ENCODE assay signal across 20 cellular contexts in the genomic region with DNA sequence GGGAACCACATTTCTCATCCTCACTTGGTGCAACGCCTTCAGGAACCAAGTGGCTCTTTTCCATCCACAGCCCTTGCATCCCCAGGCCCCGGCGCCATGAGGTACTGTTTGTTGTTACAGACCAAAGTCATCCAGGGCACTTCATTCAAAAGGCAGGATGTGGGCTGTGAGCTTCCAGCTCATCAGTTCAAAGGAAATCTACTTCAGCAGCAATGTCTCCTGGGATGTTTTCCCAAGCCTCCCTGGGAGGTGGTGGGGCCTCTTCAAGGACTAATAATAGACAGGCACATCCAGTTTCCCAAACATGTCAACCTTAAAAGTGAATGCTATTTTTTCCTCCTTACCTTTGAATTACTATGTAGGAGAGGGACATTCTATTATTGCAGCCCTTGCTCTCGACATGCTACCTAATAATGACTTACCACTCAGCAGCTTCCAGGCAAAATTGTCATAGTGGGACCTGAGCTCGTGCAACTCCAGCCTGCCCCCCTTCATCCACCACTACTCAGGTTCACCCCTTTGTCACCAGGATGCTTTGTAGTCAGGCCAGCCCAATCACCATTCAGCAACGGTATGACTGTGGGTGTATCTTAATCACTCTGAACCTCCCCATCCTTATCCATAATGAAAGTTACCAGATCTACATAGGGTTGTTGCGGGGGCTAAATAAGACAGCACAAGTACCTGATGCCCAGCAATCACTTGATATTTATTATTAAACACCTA. TPM values are rescaled to one million over a fixed set of nuclear protein-coding genes. Genes with fewer than 3 reads are reported as not detected.
DNase-seq lines count a peak whose midpoint lies in the region; ATAC-seq and TF ChIP-seq lines count a peak whose summit lies in the region.
"Had no signal": no experiment of that assay in that cellular context is flagged by ENCODE, and none has a peak within 500 bp of the region (broad histone marks: within the 10 kb centered on the region; RNA-seq: fewer than 3 reads in every experiment).

No MANE protein-coding gene starts in this region.

- H3K9me3 Mint-ChIP-seq in activated naive CD4-positive, alpha-beta T cell treated with anti-CD3 and anti-CD28 coated beads, Interleukin-2, amount 10 ng/mL, durations not matched to agents 7 days and 5 days: peaks cover 18% of the 10 kb centered on the region
- H3K9me3 Mint-ChIP-seq in activated T-cell treated with anti-CD3 and anti-CD28 coated beads, Interleukin-2, amount 50 U/mL, for 72 hours: peaks cover 3 to 4% of the 10 kb centered on the region in 2 donors
- no peaks in the 10 kb centered on the region for H3K9me3 Mint-ChIP-seq in natural killer cell

- H3K27me3 Mint-ChIP-seq in activated naive CD4-positive, alpha-beta T cell treated with anti-CD3 and anti-CD28 coated beads, Interleukin-2, amount 10 ng/mL, durations not matched to agents 7 days and 5 days: peaks cover 4% of the 10 kb centered on the region
- no peaks in the 10 kb centered on the region for H3K27me3 Mint-ChIP-seq in activated T-cell treated with anti-CD3 and anti-CD28 coated beads, Interleukin-2, amount 50 U/mL, for 72 hours (ENCODE audit: low read depth)
- no peaks in the 10 kb centered on the region for H3K27me3 Mint-ChIP-seq in natural killer cell (ENCODE audit: low read depth in 2 of 2)
- H3K27me3 Mint-ChIP-seq: activated CD8-positive, alpha-beta memory T cell treated with anti-CD3 and anti-CD28 coated beads, Interleukin-2, amount 10 ng/mL, durations not matched to agents 7 days and 5 days had no signal

- peaks cover 27% of the 10 kb centered on the region for H3K36me3 Mint-ChIP-seq in activated naive CD4-positive, alpha-beta T cell treated with anti-CD3 and anti-CD28 coated beads, Interleukin-2, amount 10 ng/mL, durations not matched to agents 7 days and 5 days
- peaks cover 11 to 18% of the 10 kb centered on the region in 2 donors for H3K36me3 Mint-ChIP-seq in activated T-cell treated with anti-CD3 and anti-CD28 coated beads, Interleukin-2, amount 50 U/mL, for 72 hours (ENCODE audit: insufficient read depth in 2 of 2)
- peaks cover 15% of the 10 kb centered on the region for H3K36me3 Mint-ChIP-seq in natural killer cell

- no peak overlapping the region for H3K27ac Mint-ChIP-seq in activated naive CD4-positive, alpha-beta T cell treated with anti-CD3 and anti-CD28 coated beads, Interleukin-2, amount 10 ng/mL, durations not matched to agents 7 days and 5 days
- no peak overlapping the region for H3K27ac Mint-ChIP-seq in activated T-cell treated with anti-CD3 and anti-CD28 coated beads, Interleukin-2, amount 50 U/mL, for 72 hours
- H3K27ac Mint-ChIP-seq in natural killer cell: no peak overlapping the region
- H3K27ac Mint-ChIP-seq: activated CD8-positive, alpha-beta memory T cell treated with anti-CD3 and anti-CD28 coated beads, Interleukin-2, amount 10 ng/mL, durations not matched to agents 7 days and 5 days had no signal

- peak overlapping the region; percentile 8 for H3K4me3 Mint-ChIP-seq in activated naive CD4-positive, alpha-beta T cell treated with anti-CD3 and anti-CD28 coated beads, Interleukin-2, amount 10 ng/mL, durations not matched to agents 7 days and 5 days
- H3K4me3 Mint-ChIP-seq in activated T-cell treated with anti-CD3 and anti-CD28 coated beads, Interleukin-2, amount 50 U/mL, for 72 hours: peak overlapping the region in 1 of 2 donors; percentile 95
- H3K4me3 Mint-ChIP-seq in natural killer cell: peak overlapping the region; percentile 33

- no peak for TF ChIP-seq CTCF in natural killer cell (IDR thresholded peaks at IDR 0.05)

- CTCF ChIA-PET in activated naive CD4-positive, alpha-beta T cell treated with anti-CD3 and anti-CD28 coated beads, Interleukin-2, amount 10 ng/mL, durations not matched to agents 7 days and 5 days (lab: Charles Lee): interaction anchor here (1.4 to 3.2 kb wide), 2 partner anchors 31 to 176 kb away, joined by 8 read pairs; no protein-coding TSS in a partner anchor

- peak; percentile 42 for DNase-seq in activated naive CD4-positive, alpha-beta T cell treated with anti-CD3 and anti-CD28 coated beads, Interleukin-2, amount 10 ng/mL, durations not matched to agents 7 days and 5 days
- no peak for DNase-seq in activated naive CD4-positive, alpha-beta T cell (lab: John Stamatoyannopoulos, UW)
- DNase-seq in Daoy (ENCODE audit: low read depth) (peak; percentile 68), natural killer cell (no peak), DMS 273 (lab: John Stamatoyannopoulos, UW; ENCODE audit: unreplicated experiment) (no peak)
- peak; percentile 41 to 45 for DNase-seq in activated T-cell treated with anti-CD3 and anti-CD28 coated beads, Interleukin-2, amount 50 U/mL, for 72 hours
- DNase-seq: activated CD8-positive, alpha-beta memory T cell treated with anti-CD3 and anti-CD28 coated beads, Interleukin-2, amount 10 ng/mL, durations not matched to agents 7 days and 5 days; GF-D8; HCEC 1CT; hippocampal formation; islet precursor cell; NCI-H1694 treated with DMSO at 0.1 percent for 48 hours; sigmoid colon; stomach; SW 1271; upper lobe of left lung had no signal

- peaks cover 54% of the 10 kb centered on the region for H3K4me1 Mint-ChIP-seq in activated naive CD4-positive, alpha-beta T cell treated with anti-CD3 and anti-CD28 coated beads, Interleukin-2, amount 10 ng/mL, durations not matched to agents 7 days and 5 days
- peaks cover 42% of the 10 kb centered on the region for H3K4me1 Mint-ChIP-seq in activated T-cell treated with anti-CD3 and anti-CD28 coated beads, Interleukin-2, amount 50 U/mL, for 72 hours (ENCODE audit: low read depth)
- peaks cover 33 to 37% of the 10 kb centered on the region in 2 donors for H3K4me1 Mint-ChIP-seq in natural killer cell

- peak; percentile 18 to 30 for ATAC-seq in activated T-cell treated with anti-CD3 and anti-CD28 coated beads, Interleukin-2, amount 50 U/mL, for 72 hours (replicated peaks in 1 of 2)
- ATAC-seq in natural killer cell: no peak
- no peak for ATAC-seq in GM21529 (IDR thresholded peaks at IDR 0.05; ENCODE audit: unreplicated experiment)
- no peak for ATAC-seq in GM19452 (IDR thresholded peaks at IDR 0.05; ENCODE audit: unreplicated experiment)
- ATAC-seq: activated CD8-positive, alpha-beta memory T cell treated with anti-CD3 and anti-CD28 coated beads, Interleukin-2, amount 10 ng/mL, durations not matched to agents 7 days and 5 days; Right ventricle myocardium inferior had no signal

- intact Hi-C loops in natural killer cell (cut with micrococcal nuclease): no loop called here

RNA-seq across cellular contexts. Expression of gene PRKCB, which starts 1.7 kb away (rescaled TPM):
- 2.2 and 3.6 TPM in 2 replicates for total RNA-seq in Daoy (2014; rRNA removed; shearing (Covaris generic))
- total RNA-seq in activated T-cell treated with anti-CD3 and anti-CD28 coated beads, Interleukin-2, amount 50 U/mL, for 72 hours: 10 to 100 TPM; 72.1 to 77.0 TPM
- 100 to 1,000 TPM; 182 to 222 (median 183) TPM for total RNA-seq in natural killer cell
- total RNA-seq: fibroblast of villous mesenchyme had no signal

Comparison
In these comparisons a context has a peak if more than half of its experiments do, and no peak if none do; other contexts are left out.
1. DNase-seq: peak in activated naive CD4-positive, alpha-beta T cell treated with anti-CD3 and anti-CD28 coated beads, Interleukin-2, amount 10 ng/mL, durations not matched to agents 7 days and 5 days (single experiment), Daoy (single experiment) and activated T-cell treated with anti-CD3 and anti-CD28 coated beads, Interleukin-2, amount 50 U/mL, for 72 hours (2 of 2); none in activated naive CD4-positive, alpha-beta T cell (0 of 4), natural killer cell (single experiment) and DMS 273 (single experiment).
2. ATAC-seq: peak in activated T-cell treated with anti-CD3 and anti-CD28 coated beads, Interleukin-2, amount 50 U/mL, for 72 hours (2 of 2); none in natural killer cell (0 of 3), GM21529 (single experiment) and GM19452 (single experiment).
3. RNA of gene PRKCB, which starts 1.7 kb away (total RNA-seq): 182 to 222 TPM in natural killer cell and 72.1 to 77.0 TPM in activated T-cell treated with anti-CD3 and anti-CD28 coated beads, Interleukin-2, amount 50 U/mL, for 72 hours; 2.2 to 3.6 TPM in Daoy; every median in the first group is over 10 times any median in the second.